ENCODE assay signal across 26 cellular contexts in genomic region chr2:202521470-202521869, GRCh38.
"Had no signal": no experiment of that assay in that cellular context is flagged by ENCODE, and none has a peak within 500 bp of the region (broad histone marks: within the 10 kb centered on the region; RNA-seq: fewer than 3 reads in every experiment).

No MANE protein-coding gene starts in this region.

- DNase-seq: colonic mucosa; cortex of kidney; dermis blood vessel endothelial cell; dorsolateral prefrontal cortex; effector CD4-positive, alpha-beta T cell; effector CD8-positive, alpha-beta T cell; effector memory CD4-positive, alpha-beta T cell; effector memory CD8-positive, alpha-beta T cell; endodermal cell; erythroblast; esophagus squamous epithelium; foreskin keratinocyte; foreskin melanocyte; gastrocnemius medialis; glutamatergic neuron; head of caudate nucleus; heart left ventricle; heart right ventricle had no signal

- H3K4me3 ChIP-seq: colonic mucosa, coronary artery, dorsolateral prefrontal cortex, esophagus muscularis mucosa, esophagus squamous epithelium, gastrocnemius medialis, gastroesophageal sphincter, heart left ventricle, heart right ventricle had no signal

- ATAC-seq: effector memory CD8-positive, alpha-beta T cell; esophagus mucosa; foreskin keratinocyte; gastrocnemius medialis; gastroesophageal sphincter; heart left ventricle; heart right ventricle had no signal

- FAIRE-seq: colon, endometrium, frontal cortex had no signal

- H3K36me3 ChIP-seq: colonic mucosa had no signal

- H3K27ac ChIP-seq: colonic mucosa, coronary artery, dorsolateral prefrontal cortex, epithelial cell of prostate, esophagus muscularis mucosa, esophagus squamous epithelium, foreskin keratinocyte, gastrocnemius medialis, gastroesophageal sphincter, heart left ventricle, heart right ventricle had no signal

- H3K9me3 ChIP-seq: colonic mucosa, esophagus muscularis mucosa, esophagus squamous epithelium, gastrocnemius medialis, gastroesophageal sphincter, heart left ventricle, heart right ventricle had no signal

- H3K27me3 ChIP-seq: colonic mucosa, dorsolateral prefrontal cortex, esophagus muscularis mucosa, esophagus squamous epithelium, foreskin keratinocyte, gastrocnemius medialis, gastroesophageal sphincter, heart left ventricle, heart right ventricle had no signal

- H3K4me1 ChIP-seq: colonic mucosa, esophagus muscularis mucosa, esophagus squamous epithelium, foreskin keratinocyte, gastrocnemius medialis, gastroesophageal sphincter, heart left ventricle, heart right ventricle had no signal
